In the genomic region with DNA sequence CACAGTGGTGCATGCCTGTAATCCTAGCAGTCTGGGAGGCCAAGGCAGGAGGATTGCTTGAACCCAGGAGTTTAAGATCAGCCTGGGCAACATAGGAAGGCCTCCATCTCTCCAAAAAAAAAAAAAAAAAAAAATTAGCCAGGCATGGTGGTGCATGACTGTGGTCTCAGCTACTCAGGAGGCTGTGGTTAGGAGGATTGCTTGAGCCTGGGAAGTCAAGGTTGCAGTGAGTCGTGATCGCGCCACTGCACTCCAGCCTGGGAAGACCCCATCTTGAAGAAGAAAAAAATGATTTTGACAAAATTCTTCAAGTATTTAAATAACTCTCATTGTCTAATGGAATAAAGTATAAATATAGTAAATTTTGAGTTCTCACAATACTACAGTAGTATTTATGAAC, we compare ENCODE assay signal across 22 cellular contexts.
"Had no signal": no experiment of that assay in that cellular context is flagged by ENCODE, and none has a peak within 500 bp of the region (broad histone marks: within the 10 kb centered on the region; RNA-seq: fewer than 3 reads in every experiment).

No MANE protein-coding gene starts in this region.

- H3K4me1 ChIP-seq: foreskin keratinocyte, left lung, tibial artery had no signal

- H3K4me3 ChIP-seq: dorsolateral prefrontal cortex, left lung, tibial artery had no signal

- H3K36me3 ChIP-seq: left lung, tibial artery had no signal

- H3K27ac ChIP-seq: dorsolateral prefrontal cortex, epithelial cell of prostate, foreskin keratinocyte, left lung, tibial artery had no signal

- H3K27me3 ChIP-seq: dorsolateral prefrontal cortex, foreskin keratinocyte, left lung, tibial artery had no signal

- H3K9me3 ChIP-seq: left lung, tibial artery had no signal

- DNase-seq: activated B cell treated with CpG ODN at 0.5 μM for 24 hours; activated CD4-positive, alpha-beta T cell treated with anti-CD3 and anti-CD28 coated beads for 48 hours; activated CD8-positive, alpha-beta T cell treated with anti-CD3 and anti-CD28 coated beads for 36 hours; activated naive CD4-positive, alpha-beta T cell; activated naive CD8-positive, alpha-beta T cell treated with anti-CD3 and anti-CD28 coated beads for 36 hours; activated T-cell treated with anti-CD3 and anti-CD28 coated beads, Interleukin-2, amount 50 U/mL, for 1 hour; amygdala; caudate nucleus; dorsolateral prefrontal cortex; foreskin keratinocyte; glutamatergic neuron; hippocampal formation; left lung; midbrain; occipital lobe; posterior cingulate gyrus; stimulated activated CD4-positive, alpha-beta T cell treated with anti-CD3 and anti-CD28 coated beads, Interleukin-2, amount 100 ng/mL, for 24 hours; stimulated activated naive CD8-positive, alpha-beta T cell treated with anti-CD3 and anti-CD28 coated beads, Interleukin-15, Interleukin-2, amounts not matched to agents 100 U/mL and 50 U/mL, for 24 hours; substantia nigra; tibial artery had no signal

- ATAC-seq: activated CD8-positive, alpha-beta T cell treated with anti-CD3 and anti-CD28 coated beads for 36 hours; activated T-helper 17 cell treated with anti-CD3 and anti-CD28 coated beads, Interleukin-2, amount 50 U/mL, for 72 hours; foreskin keratinocyte; left lung; stimulated activated naive CD8-positive, alpha-beta T cell treated with anti-CD3 and anti-CD28 coated beads, Interleukin-15, Interleukin-2, amounts not matched to agents 100 U/mL and 50 U/mL, for 24 hours had no signal
